Comparison of ENCODE assay signal across 12 cellular contexts in the genomic region with DNA sequence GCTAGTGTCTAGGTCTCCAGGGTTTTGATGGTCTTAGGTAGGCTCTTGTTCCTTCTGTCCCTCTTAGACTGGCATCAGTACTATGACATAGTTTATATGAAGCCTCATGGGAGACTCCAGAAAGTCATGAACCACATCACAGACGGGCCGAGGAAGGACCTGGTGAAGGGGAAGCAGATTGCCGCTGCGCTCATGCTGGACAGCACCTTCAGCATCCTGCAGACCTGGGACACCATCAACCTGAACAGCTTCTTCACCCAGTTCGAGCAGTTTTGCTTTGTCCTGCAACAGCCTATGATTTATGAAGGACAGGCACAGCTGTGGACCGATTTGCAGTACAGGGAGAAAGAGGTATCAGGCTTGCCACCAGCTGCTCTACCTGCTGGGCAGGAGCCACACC.
"Had no signal": no experiment of that assay in that cellular context is flagged by ENCODE, and none has a peak within 500 bp of the region (broad histone marks: within the 10 kb centered on the region; RNA-seq: fewer than 3 reads in every experiment).

No MANE protein-coding gene starts in this region.

- H3K4me1 ChIP-seq: right atrium auricular region had no signal

- H3K27me3 Mint-ChIP-seq: naive B cell had no signal

- H3K4me3 ChIP-seq: hepatocyte, right atrium auricular region, skin epidermis had no signal

- H3K27ac Mint-ChIP-seq: mesothelial cell of epicardium, naive B cell had no signal

- FAIRE-seq: colon, frontal cortex had no signal

- DNase-seq: activated CD4-positive, alpha-beta T cell treated with anti-CD3 and anti-CD28 coated beads for 1 hour; activated naive CD4-positive, alpha-beta T cell treated with Interleukin-2 at 50 U/mL for 16 hours; activated T-cell treated with anti-CD3 and anti-CD28 coated beads, Interleukin-2, amount 50 U/mL, for 48 hours; kidney glomerular epithelial cell; naive B cell; stimulated activated CD4-positive, alpha-beta T cell treated with anti-CD3 and anti-CD28 coated beads, Interleukin-4, amount 100 ng/mL, for 4 hours had no signal

- H3K9me3 ChIP-seq: right atrium auricular region had no signal

- H3K4me1 Mint-ChIP-seq: mesothelial cell of epicardium had no signal

- H3K4me3 Mint-ChIP-seq: mesothelial cell of epicardium, naive B cell had no signal

- H3K27ac ChIP-seq: hepatocyte, right atrium auricular region had no signal

- H3K27me3 ChIP-seq: hepatocyte, right atrium auricular region had no signal
